Comparison of ENCODE assay signal across 1 cellular context in the genomic region with DNA sequence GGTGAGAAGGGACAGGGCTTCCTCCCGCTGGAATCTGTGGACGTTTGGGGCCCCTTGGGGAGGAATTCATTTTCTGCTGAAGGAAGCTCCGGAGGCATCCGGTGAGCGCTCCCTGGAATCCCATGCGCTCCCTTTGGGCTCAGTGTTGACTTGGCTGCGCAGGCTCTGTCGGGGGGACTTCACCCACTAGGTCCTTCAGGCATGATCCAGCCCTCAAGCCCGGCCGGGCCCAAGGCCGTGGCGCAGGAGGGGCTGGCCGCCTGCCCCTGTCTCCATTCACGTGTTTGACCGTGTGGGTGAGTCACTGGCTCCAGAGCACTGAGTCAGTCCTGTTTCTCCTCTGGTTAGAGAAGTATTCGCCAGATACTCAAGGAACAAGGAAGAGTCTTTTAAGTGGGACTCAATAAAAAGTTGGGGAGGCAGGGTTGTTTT.
A peak's percentile ranks its signal among the peaks of the same experiment; 100 is the strongest.
TF ChIP-seq lines count a peak whose summit lies in the region.

No MANE protein-coding gene starts in this region.

TF ChIP-seq in HepG2, 621 proteins besides CTCF, POLR2A, EP300 and RAD21 (continued from another document and continues in another):
- TF ChIP-seq, protein P1, sequence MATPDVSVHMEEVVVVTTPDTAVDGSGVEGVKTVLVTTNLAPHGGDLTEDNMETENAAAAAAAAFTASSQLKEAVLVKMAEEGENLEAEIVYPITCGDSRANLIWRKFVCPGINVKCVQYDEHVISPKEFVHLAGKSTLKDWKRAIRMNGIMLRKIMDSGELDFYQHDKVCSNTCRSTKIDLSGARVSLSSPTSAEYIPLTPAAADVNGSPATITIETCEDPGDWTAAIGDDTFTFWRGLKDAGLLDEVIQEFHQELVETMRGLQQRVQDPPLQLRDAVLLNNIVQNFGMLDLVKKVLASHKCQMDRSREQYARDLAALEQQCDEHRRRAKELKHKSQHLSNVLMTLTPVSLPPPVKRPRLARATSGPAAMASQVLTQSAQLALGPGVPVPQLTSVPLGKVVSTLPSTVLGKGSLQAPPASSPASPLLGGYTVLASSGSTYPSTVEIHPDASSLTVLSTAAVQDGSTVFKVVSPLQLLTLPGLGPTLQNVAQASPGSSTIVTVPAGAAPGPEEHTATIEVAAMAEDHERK (CRISPR knock-in tag; IDR thresholded peaks at IDR 0.05; ENCODE audit: low read depth) = no peak
- no peak for TF ChIP-seq PTBP1 (IDR thresholded peaks at IDR 0.05; ENCODE audit: low read depth, low read length, poor library complexity, severe bottlenecking)
- TF ChIP-seq ZNF326 (CRISPR knock-in tag; IDR thresholded peaks at IDR 0.05; ENCODE audit: borderline replicate concordance) = no peak
- peak; percentile 46; the same call in 1 of the 2 replicates for TF ChIP-seq POLR2G (IDR thresholded peaks at IDR 0.05; ENCODE audit: low read depth, low read length)
- TF ChIP-seq, protein P2, sequence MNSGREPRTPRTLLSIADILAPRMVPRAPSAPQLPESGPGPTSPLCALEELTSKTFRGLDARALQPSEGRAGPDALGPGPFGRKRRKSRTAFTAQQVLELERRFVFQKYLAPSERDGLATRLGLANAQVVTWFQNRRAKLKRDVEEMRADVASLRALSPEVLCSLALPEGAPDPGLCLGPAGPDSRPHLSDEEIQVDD (CRISPR knock-in tag; IDR thresholded peaks at IDR 0.05; ENCODE audit: borderline replicate concordance) = no peak
- TF ChIP-seq, protein P3, sequence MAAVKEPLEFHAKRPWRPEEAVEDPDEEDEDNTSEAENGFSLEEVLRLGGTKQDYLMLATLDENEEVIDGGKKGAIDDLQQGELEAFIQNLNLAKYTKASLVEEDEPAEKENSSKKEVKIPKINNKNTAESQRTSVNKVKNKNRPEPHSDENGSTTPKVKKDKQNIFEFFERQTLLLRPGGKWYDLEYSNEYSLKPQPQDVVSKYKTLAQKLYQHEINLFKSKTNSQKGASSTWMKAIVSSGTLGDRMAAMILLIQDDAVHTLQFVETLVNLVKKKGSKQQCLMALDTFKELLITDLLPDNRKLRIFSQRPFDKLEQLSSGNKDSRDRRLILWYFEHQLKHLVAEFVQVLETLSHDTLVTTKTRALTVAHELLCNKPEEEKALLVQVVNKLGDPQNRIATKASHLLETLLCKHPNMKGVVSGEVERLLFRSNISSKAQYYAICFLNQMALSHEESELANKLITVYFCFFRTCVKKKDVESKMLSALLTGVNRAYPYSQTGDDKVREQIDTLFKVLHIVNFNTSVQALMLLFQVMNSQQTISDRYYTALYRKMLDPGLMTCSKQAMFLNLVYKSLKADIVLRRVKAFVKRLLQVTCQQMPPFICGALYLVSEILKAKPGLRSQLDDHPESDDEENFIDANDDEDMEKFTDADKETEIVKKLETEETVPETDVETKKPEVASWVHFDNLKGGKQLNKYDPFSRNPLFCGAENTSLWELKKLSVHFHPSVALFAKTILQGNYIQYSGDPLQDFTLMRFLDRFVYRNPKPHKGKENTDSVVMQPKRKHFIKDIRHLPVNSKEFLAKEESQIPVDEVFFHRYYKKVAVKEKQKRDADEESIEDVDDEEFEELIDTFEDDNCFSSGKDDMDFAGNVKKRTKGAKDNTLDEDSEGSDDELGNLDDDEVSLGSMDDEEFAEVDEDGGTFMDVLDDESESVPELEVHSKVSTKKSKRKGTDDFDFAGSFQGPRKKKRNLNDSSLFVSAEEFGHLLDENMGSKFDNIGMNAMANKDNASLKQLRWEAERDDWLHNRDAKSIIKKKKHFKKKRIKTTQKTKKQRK (IDR thresholded peaks at IDR 0.05; ENCODE audit: low read length) = no peak
- TF ChIP-seq REL (CRISPR knock-in tag; conservative IDR thresholded peaks at IDR 0.05) = no peak
- peak; percentile 32; the same call in 1 of the 2 replicates for TF ChIP-seq ETV5 (CRISPR knock-in tag; IDR thresholded peaks at IDR 0.05; ENCODE audit: borderline replicate concordance)
- no peak for TF ChIP-seq ZNF883 (CRISPR knock-in tag; IDR thresholded peaks at IDR 0.05; ENCODE audit: not compliant biosample characterization)
- no peak for TF ChIP-seq SMAD9 (CRISPR knock-in tag; IDR thresholded peaks at IDR 0.05)
- no peak for TF ChIP-seq ZNF124 (CRISPR knock-in tag; IDR thresholded peaks at IDR 0.05)
- no peak; the same call in 1 of the 2 replicates for TF ChIP-seq YEATS4 (CRISPR knock-in tag; IDR thresholded peaks at IDR 0.05; ENCODE audit: borderline replicate concordance)
- no peak for TF ChIP-seq SSRP1 (CRISPR knock-in tag; IDR thresholded peaks at IDR 0.05)
- TF ChIP-seq SMAD1 (CRISPR knock-in tag; IDR thresholded peaks at IDR 0.05; ENCODE audit: borderline replicate concordance, low read depth) = no peak
- no peak for TF ChIP-seq HNRNPL (IDR thresholded peaks at IDR 0.05; ENCODE audit: low read depth, low read length)
- no peak for TF ChIP-seq ZNF143 (CRISPR knock-in tag; IDR thresholded peaks at IDR 0.05)
- TF ChIP-seq SKI (IDR thresholded peaks at IDR 0.05; ENCODE audit: partially characterized antibody) = no peak
- 0 out of 2 replicates have a peak, but pooled peaks have one; percentile 20 for TF ChIP-seq HMG20B (CRISPR knock-in tag; conservative IDR thresholded peaks at IDR 0.05)
- TF ChIP-seq, protein P4, sequence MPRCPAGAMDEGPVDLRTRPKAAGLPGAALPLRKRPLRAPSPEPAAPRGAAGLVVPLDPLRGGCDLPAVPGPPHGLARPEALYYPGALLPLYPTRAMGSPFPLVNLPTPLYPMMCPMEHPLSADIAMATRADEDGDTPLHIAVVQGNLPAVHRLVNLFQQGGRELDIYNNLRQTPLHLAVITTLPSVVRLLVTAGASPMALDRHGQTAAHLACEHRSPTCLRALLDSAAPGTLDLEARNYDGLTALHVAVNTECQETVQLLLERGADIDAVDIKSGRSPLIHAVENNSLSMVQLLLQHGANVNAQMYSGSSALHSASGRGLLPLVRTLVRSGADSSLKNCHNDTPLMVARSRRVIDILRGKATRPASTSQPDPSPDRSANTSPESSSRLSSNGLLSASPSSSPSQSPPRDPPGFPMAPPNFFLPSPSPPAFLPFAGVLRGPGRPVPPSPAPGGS (CRISPR knock-in tag; IDR thresholded peaks at IDR 0.05) = 0 out of 2 replicates have a peak, but pooled peaks have one; percentile 31
- no peak for TF ChIP-seq HOXA9 (CRISPR knock-in tag; IDR thresholded peaks at IDR 0.05; ENCODE audit: borderline replicate concordance)
- TF ChIP-seq CBX1 (IDR thresholded peaks at IDR 0.05; ENCODE audit: low read depth) = no peak
- TF ChIP-seq, protein P5, sequence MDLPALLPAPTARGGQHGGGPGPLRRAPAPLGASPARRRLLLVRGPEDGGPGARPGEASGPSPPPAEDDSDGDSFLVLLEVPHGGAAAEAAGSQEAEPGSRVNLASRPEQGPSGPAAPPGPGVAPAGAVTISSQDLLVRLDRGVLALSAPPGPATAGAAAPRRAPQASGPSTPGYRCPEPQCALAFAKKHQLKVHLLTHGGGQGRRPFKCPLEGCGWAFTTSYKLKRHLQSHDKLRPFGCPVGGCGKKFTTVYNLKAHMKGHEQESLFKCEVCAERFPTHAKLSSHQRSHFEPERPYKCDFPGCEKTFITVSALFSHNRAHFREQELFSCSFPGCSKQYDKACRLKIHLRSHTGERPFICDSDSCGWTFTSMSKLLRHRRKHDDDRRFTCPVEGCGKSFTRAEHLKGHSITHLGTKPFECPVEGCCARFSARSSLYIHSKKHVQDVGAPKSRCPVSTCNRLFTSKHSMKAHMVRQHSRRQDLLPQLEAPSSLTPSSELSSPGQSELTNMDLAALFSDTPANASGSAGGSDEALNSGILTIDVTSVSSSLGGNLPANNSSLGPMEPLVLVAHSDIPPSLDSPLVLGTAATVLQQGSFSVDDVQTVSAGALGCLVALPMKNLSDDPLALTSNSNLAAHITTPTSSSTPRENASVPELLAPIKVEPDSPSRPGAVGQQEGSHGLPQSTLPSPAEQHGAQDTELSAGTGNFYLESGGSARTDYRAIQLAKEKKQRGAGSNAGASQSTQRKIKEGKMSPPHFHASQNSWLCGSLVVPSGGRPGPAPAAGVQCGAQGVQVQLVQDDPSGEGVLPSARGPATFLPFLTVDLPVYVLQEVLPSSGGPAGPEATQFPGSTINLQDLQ (CRISPR knock-in tag; IDR thresholded peaks at IDR 0.05) = no peak
- no peak for TF ChIP-seq ZNF282 (IDR thresholded peaks at IDR 0.05; ENCODE audit: partially characterized antibody)
- TF ChIP-seq, protein P6, sequence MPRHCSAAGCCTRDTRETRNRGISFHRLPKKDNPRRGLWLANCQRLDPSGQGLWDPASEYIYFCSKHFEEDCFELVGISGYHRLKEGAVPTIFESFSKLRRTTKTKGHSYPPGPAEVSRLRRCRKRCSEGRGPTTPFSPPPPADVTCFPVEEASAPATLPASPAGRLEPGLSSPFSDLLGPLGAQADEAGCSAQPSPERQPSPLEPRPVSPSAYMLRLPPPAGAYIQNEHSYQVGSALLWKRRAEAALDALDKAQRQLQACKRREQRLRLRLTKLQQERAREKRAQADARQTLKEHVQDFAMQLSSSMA (CRISPR knock-in tag; IDR thresholded peaks at IDR 0.05) = no peak
- TF ChIP-seq SP140L (CRISPR knock-in tag; IDR thresholded peaks at IDR 0.05; ENCODE audit: borderline replicate concordance) = no peak
- 0 out of 2 replicates have a peak, but pooled peaks have one; percentile 39 for TF ChIP-seq ESRRA (CRISPR knock-in tag; IDR thresholded peaks at IDR 0.05; ENCODE audit: low read depth)
- TF ChIP-seq, protein P7, sequence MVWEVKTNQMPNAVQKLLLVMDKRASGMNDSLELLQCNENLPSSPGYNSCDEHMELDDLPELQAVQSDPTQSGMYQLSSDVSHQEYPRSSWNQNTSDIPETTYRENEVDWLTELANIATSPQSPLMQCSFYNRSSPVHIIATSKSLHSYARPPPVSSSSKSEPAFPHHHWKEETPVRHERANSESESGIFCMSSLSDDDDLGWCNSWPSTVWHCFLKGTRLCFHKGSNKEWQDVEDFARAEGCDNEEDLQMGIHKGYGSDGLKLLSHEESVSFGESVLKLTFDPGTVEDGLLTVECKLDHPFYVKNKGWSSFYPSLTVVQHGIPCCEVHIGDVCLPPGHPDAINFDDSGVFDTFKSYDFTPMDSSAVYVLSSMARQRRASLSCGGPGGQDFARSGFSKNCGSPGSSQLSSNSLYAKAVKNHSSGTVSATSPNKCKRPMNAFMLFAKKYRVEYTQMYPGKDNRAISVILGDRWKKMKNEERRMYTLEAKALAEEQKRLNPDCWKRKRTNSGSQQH (CRISPR knock-in tag; IDR thresholded peaks at IDR 0.05; ENCODE audit: low read depth) = no peak
- TF ChIP-seq HMGA1 (CRISPR knock-in tag; conservative IDR thresholded peaks at IDR 0.05) = no peak
- TF ChIP-seq MXI1 (IDR thresholded peaks at IDR 0.05; ENCODE audit: borderline replicate concordance, low read depth, low read length) = peak; percentile 90; the same call in 1 of the 3 replicates
- TF ChIP-seq, protein P8, sequence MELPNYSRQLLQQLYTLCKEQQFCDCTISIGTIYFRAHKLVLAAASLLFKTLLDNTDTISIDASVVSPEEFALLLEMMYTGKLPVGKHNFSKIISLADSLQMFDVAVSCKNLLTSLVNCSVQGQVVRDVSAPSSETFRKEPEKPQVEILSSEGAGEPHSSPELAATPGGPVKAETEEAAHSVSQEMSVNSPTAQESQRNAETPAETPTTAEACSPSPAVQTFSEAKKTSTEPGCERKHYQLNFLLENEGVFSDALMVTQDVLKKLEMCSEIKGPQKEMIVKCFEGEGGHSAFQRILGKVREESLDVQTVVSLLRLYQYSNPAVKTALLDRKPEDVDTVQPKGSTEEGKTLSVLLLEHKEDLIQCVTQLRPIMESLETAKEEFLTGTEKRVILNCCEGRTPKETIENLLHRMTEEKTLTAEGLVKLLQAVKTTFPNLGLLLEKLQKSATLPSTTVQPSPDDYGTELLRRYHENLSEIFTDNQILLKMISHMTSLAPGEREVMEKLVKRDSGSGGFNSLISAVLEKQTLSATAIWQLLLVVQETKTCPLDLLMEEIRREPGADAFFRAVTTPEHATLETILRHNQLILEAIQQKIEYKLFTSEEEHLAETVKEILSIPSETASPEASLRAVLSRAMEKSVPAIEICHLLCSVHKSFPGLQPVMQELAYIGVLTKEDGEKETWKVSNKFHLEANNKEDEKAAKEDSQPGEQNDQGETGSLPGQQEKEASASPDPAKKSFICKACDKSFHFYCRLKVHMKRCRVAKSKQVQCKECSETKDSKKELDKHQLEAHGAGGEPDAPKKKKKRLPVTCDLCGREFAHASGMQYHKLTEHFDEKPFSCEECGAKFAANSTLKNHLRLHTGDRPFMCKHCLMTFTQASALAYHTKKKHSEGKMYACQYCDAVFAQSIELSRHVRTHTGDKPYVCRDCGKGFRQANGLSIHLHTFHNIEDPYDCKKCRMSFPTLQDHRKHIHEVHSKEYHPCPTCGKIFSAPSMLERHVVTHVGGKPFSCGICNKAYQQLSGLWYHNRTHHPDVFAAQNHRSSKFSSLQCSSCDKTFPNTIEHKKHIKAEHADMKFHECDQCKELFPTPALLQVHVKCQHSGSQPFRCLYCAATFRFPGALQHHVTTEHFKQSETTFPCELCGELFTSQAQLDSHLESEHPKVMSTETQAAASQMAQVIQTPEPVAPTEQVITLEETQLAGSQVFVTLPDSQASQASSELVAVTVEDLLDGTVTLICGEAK (IDR thresholded peaks at IDR 0.05) = no peak
- TF ChIP-seq, protein P8 (CRISPR knock-in tag; IDR thresholded peaks at IDR 0.05) = no peak
- TF ChIP-seq ZC3H4 (CRISPR knock-in tag; IDR thresholded peaks at IDR 0.05; ENCODE audit: borderline replicate concordance) = no peak
- TF ChIP-seq ZNF101 (CRISPR knock-in tag; IDR thresholded peaks at IDR 0.05; ENCODE audit: borderline replicate concordance, low read depth) = no peak
- TF ChIP-seq MAZ (IDR thresholded peaks at IDR 0.05; ENCODE audit: borderline replicate concordance, low read depth, low read length) = peak; percentile 40; the same call in 1 of the 2 replicates
- peak; percentile 44; the same call in 1 of the 2 replicates for TF ChIP-seq MAZ (CRISPR knock-in tag; IDR thresholded peaks at IDR 0.05; ENCODE audit: low read depth)
